8 cellular contexts compared by ENCODE assay signal in genomic region chr7:2886900-2887299, GRCh38. TPM values are rescaled to one million over a fixed set of nuclear protein-coding genes. Genes with fewer than 3 reads are reported as not detected.
DNase-seq lines count a peak whose midpoint lies in the region; ATAC-seq and TF ChIP-seq lines count a peak whose summit lies in the region.

No MANE protein-coding gene starts in this region.

- TF ChIP-seq POLR2A in NB4 (IDR thresholded peaks at IDR 0.05; ENCODE audit: extremely low read depth, insufficient read length) (no peak), spleen (IDR thresholded peaks at IDR 0.05) (no peak)

- H3K4me3 ChIP-seq in ACC112 (ENCODE audit: low read depth, low read length) (0 out of 2 replicates have a peak overlapping the region, but pooled peaks have one; percentile 11), NB4 (ENCODE audit: low read depth, low read length) (no peak overlapping the region), astrocyte of the cerebellum (ENCODE audit: low read depth, low read length) (no peak overlapping the region), spleen (no peak overlapping the region)

- no peak overlapping the region for H3K27ac ChIP-seq in ACC112 (ENCODE audit: low read depth, low read length)
- H3K27ac ChIP-seq in spleen: no peak overlapping the region

- no peaks in the 10 kb centered on the region for H3K9me3 ChIP-seq in spleen

- no peak for ATAC-seq in HG03378 (IDR thresholded peaks at IDR 0.05; ENCODE audit: unreplicated experiment)

- H3K27me3 ChIP-seq in ACC112 (ENCODE audit: insufficient read depth, low read length) (peaks cover 4% of the 10 kb centered on the region; the same call in 1 of the 2 replicates), spleen (replicated peaks in 1 of 7) (no peaks in the 10 kb centered on the region)

- TF ChIP-seq CTCF in GM12874 (IDR thresholded peaks at IDR 0.05; ENCODE audit: insufficient read depth, low read depth, low read length) (peak; percentile 90), NB4 (IDR thresholded peaks at IDR 0.05; ENCODE audit: low read depth, low read length) (peak; percentile 98), astrocyte of the cerebellum (IDR thresholded peaks at IDR 0.05; ENCODE audit: low read depth, low read length, missing control alignments) (peak; percentile 94), spleen (IDR thresholded peaks at IDR 0.05 in 8 of 11, conservative IDR thresholded peaks at IDR 0.05 in 3 of 11) (peak; percentile 43 to 98 (median 77))

- intact Hi-C loops in spleen (cut with DNase I; ENCODE audit: low total_unique reads): loop anchor here (10.0 kb wide), 1 partner anchor 1588 kb away; no protein-coding TSS in a partner anchor

- DNase-seq in NB4 (ENCODE audit: low read depth) (peak; percentile 80), SK-N-DZ (ENCODE audit: low spot score) (peak; percentile 68), astrocyte of the cerebellum (ENCODE audit: low read depth) (peak; percentile 64), hepatic stellate cell (ENCODE audit: low spot score) (peak; percentile 84), spleen (no peak)

- no peak overlapping the region for H2AFZ ChIP-seq in ACC112 (ENCODE audit: low read length, unreplicated experiment)

- no peaks in the 10 kb centered on the region for H3K79me2 ChIP-seq in ACC112 (ENCODE audit: control insufficient read depth, insufficient read depth, low read length, unreplicated experiment)

- 5 to 28% (median 22%) methylated on average over 8 to 12 of the region's 12 CpGs for whole genome bisulfite sequencing in spleen, 5 donors

- H3K4me1 ChIP-seq in ACC112 (ENCODE audit: control insufficient read depth, insufficient read depth, low read length, unreplicated experiment): no peaks in the 10 kb centered on the region
- H3K4me1 ChIP-seq in spleen: peaks cover 0 to 5% (median 0%) of the 10 kb centered on the region in 6 donors

- in situ Hi-C loops in astrocyte of the cerebellum (cut with HindIII; ENCODE audit: low sequenced_read_pairs): no loop called here

- H3K36me3 ChIP-seq in ACC112 (ENCODE audit: insufficient read depth, low read length) (no peaks in the 10 kb centered on the region), spleen (no peaks in the 10 kb centered on the region)

RNA-seq across cellular contexts. Expression of gene GNA12, which starts 42.8 kb away (rescaled TPM):
- 11.6 and 14.4 TPM in 2 replicates for polyA plus RNA-seq in SK-N-DZ (2014; cell fraction: cytosol; rRNA removed)
- 5.5 and 9.0 TPM in 2 replicates for polyA plus RNA-seq in SK-N-DZ (2014; cell fraction: nucleus; rRNA removed)
- total RNA-seq in spleen: 10 to 100 TPM; 31.7 to 64.2 (median 39.6) TPM
- polyA plus RNA-seq in spleen: 10 to 100 TPM; 12.3 to 25.2 (median 12.8) TPM
